14 cellular contexts compared by ENCODE assay signal in genomic region chr16:12330541-12330940, GRCh38.
"Had no signal": no experiment of that assay in that cellular context is flagged by ENCODE, and none has a peak within 500 bp of the region (broad histone marks: within the 10 kb centered on the region; RNA-seq: fewer than 3 reads in every experiment).

No MANE protein-coding gene starts in this region.

- DNase-seq: activated CD4-positive, alpha-beta T cell treated with anti-CD3 and anti-CD28 coated beads for 4 hours; activated CD4-positive, alpha-beta T cell treated with anti-CD3 and anti-CD28 coated beads, Interleukin-2, amount 50 U/mL, for 4 hours; activated naive CD4-positive, alpha-beta T cell; activated T-cell treated with anti-CD3 and anti-CD28 coated beads for 4 hours; activated T-cell treated with anti-CD3 and anti-CD28 coated beads, Interleukin-2, amount 50 U/mL, for 72 hours; endodermal cell; foreskin keratinocyte; left lung; T-cell; upper lobe of right lung had no signal

- H3K4me3 ChIP-seq: breast epithelium, esophagus muscularis mucosa, left lung, upper lobe of right lung had no signal

- H3K27ac ChIP-seq: breast epithelium, esophagus muscularis mucosa, foreskin keratinocyte, left lung, neutrophil, upper lobe of right lung had no signal

- H3K4me1 ChIP-seq: breast epithelium, foreskin keratinocyte, left lung, upper lobe of right lung had no signal

- H3K36me3 ChIP-seq: breast epithelium, esophagus muscularis mucosa, left lung, neutrophil, upper lobe of right lung had no signal

- H3K27me3 ChIP-seq: breast epithelium, esophagus muscularis mucosa, foreskin keratinocyte, left lung, neutrophil, upper lobe of right lung had no signal

- H3K9me3 ChIP-seq: breast epithelium, esophagus muscularis mucosa, left lung, neutrophil, upper lobe of right lung had no signal

- ATAC-seq: activated naive CD4-positive, alpha-beta T cell treated with anti-CD3 and anti-CD28 coated beads, Interleukin-2, amount 50 U/mL, for 72 hours; activated T-cell treated with anti-CD3 and anti-CD28 coated beads, Interleukin-2, amount 50 U/mL, for 72 hours; foreskin keratinocyte; left lung; T-cell; upper lobe of right lung had no signal
